Comparison of ENCODE assay signal across 8 cellular contexts in genomic region chr2:177148477-177149154, GRCh38.
DNase-seq lines count a peak whose midpoint lies in the region; ATAC-seq and TF ChIP-seq lines count a peak whose summit lies in the region.

No MANE protein-coding gene starts in this region.

- no peak overlapping the region for H3K4me3 ChIP-seq in mesendoderm (ENCODE audit: low read length)

- CTCF ChIA-PET in CD4-positive, alpha-beta T cell (lab: Charles Lee), result interaction anchor here (0.6 to 2.8 kb wide), 32 partner anchors 9 to 1180 kb away, joined by 3 to 55 read pairs (median 4); partner anchors contain the start of gene NFE2L2
- CTCF ChIA-PET in activated CD4-positive, alpha-beta memory T cell treated with anti-CD3 and anti-CD28 coated beads for 36 hours (lab: Charles Lee), result interaction anchor here (0.6 to 4.8 kb wide), 63 partner anchors 9 to 1022 kb away, joined by 3 to 68 read pairs (median 4); partner anchors contain the start of genes AGPS and NFE2L2

- POLR2A ChIA-PET in CD4-positive, alpha-beta T cell (lab: Charles Lee), result interaction anchor here (0.6 to 3.4 kb wide), 10 partner anchors 9 to 1021 kb away, joined by 3 to 22 read pairs (median 4); partner anchors contain the start of genes AGPS, HNRNPA3 and NFE2L2
- POLR2A ChIA-PET in activated CD4-positive, alpha-beta memory T cell treated with anti-CD3 and anti-CD28 coated beads for 36 hours (lab: Charles Lee), result interaction anchor here (0.7 to 1.3 kb wide), 2 partner anchors 16 to 576 kb away, joined by 3 to 4 read pairs; no protein-coding TSS in a partner anchor

- no peaks in the 10 kb centered on the region for H3K9me3 Mint-ChIP-seq in CD4-positive, alpha-beta T cell
- H3K9me3 Mint-ChIP-seq in activated CD4-positive, alpha-beta memory T cell treated with anti-CD3 and anti-CD28 coated beads for 36 hours, result no peaks in the 10 kb centered on the region

- peaks cover 49% of the 10 kb centered on the region for H3K27me3 Mint-ChIP-seq in CD4-positive, alpha-beta T cell
- peaks cover 20% of the 10 kb centered on the region for H3K27me3 Mint-ChIP-seq in activated CD4-positive, alpha-beta memory T cell treated with anti-CD3 and anti-CD28 coated beads for 36 hours

- H3K56ac ChIP-seq in mesendoderm (ENCODE audit: low read length), result peak overlapping the region; percentile 40

- H2BK120ac ChIP-seq in mesendoderm (ENCODE audit: low read depth, low read length), result no peak overlapping the region

- no peaks in the 10 kb centered on the region for H3K79me2 ChIP-seq in mesendoderm (ENCODE audit: control insufficient read depth, insufficient read depth, low read length)

- intact Hi-C loops in CD4-positive, alpha-beta T cell (cut with DNase I, micrococcal nuclease), result loop anchor here (2.0 to 10.0 kb wide), 8 partner anchors 269 to 1022 kb away; no protein-coding TSS in a partner anchor
- intact Hi-C loops in activated CD4-positive, alpha-beta memory T cell treated with anti-CD3 and anti-CD28 coated beads for 36 hours (cut with micrococcal nuclease), result loop anchor here (5.0 to 10.0 kb wide), 4 partner anchors 151 to 694 kb away; no protein-coding TSS in a partner anchor

- H3K36me3 Mint-ChIP-seq in CD4-positive, alpha-beta T cell (ENCODE audit: low read depth), result no peaks in the 10 kb centered on the region
- H3K36me3 Mint-ChIP-seq in activated CD4-positive, alpha-beta memory T cell treated with anti-CD3 and anti-CD28 coated beads for 36 hours, result no peaks in the 10 kb centered on the region

- peak overlapping the region; percentile 83 for H3K4me3 Mint-ChIP-seq in CD4-positive, alpha-beta T cell
- peak overlapping the region; percentile 78 for H3K4me3 Mint-ChIP-seq in activated CD4-positive, alpha-beta memory T cell treated with anti-CD3 and anti-CD28 coated beads for 36 hours

- H3K23ac ChIP-seq in mesendoderm (ENCODE audit: low read length), result no peak overlapping the region

- H3K79me1 ChIP-seq in mesendoderm (ENCODE audit: low read length), result no peaks in the 10 kb centered on the region

- H2BK5ac ChIP-seq in mesendoderm (ENCODE audit: low read length), result no peak overlapping the region

- peak; percentile 99 for TF ChIP-seq CTCF in CD4-positive, alpha-beta T cell (IDR thresholded peaks at IDR 0.05)

- ATAC-seq in CD4-positive, alpha-beta T cell (ENCODE audit: poor library complexity), result peak; percentile 89
- ATAC-seq in GM19452 (IDR thresholded peaks at IDR 0.05; ENCODE audit: unreplicated experiment) (peak; percentile 88), HG03565 (IDR thresholded peaks at IDR 0.05; ENCODE audit: unreplicated experiment) (peak; percentile 66)

- peak overlapping the region; percentile 8 for H3K27ac Mint-ChIP-seq in CD4-positive, alpha-beta T cell
- H3K27ac Mint-ChIP-seq in activated CD4-positive, alpha-beta memory T cell treated with anti-CD3 and anti-CD28 coated beads for 36 hours, result no peak overlapping the region

- H3K27me3 ChIP-seq in CD4-positive, alpha-beta T cell (ENCODE audit: control insufficient read depth, insufficient read depth, low read length), result peaks cover 25% of the 10 kb centered on the region
- peaks cover 3% of the 10 kb centered on the region for H3K27me3 ChIP-seq in mesendoderm (ENCODE audit: insufficient read depth, low read length, poor library complexity)

- no peak overlapping the region for H3K4ac ChIP-seq in mesendoderm (ENCODE audit: low read depth, low read length)

- no peak overlapping the region for H3K27ac ChIP-seq in CD4-positive, alpha-beta T cell (ENCODE audit: low read depth, low read length)
- H3K27ac ChIP-seq in mesendoderm (ENCODE audit: low read depth, low read length), result no peak overlapping the region

- no peaks in the 10 kb centered on the region for H3K9me3 ChIP-seq in CD4-positive, alpha-beta T cell (ENCODE audit: control insufficient read depth, low read length)

- peak overlapping the region; percentile 71 for H3K4me2 ChIP-seq in mesendoderm (ENCODE audit: low read length)

- H3K18ac ChIP-seq in mesendoderm (ENCODE audit: low read length), result no peak overlapping the region

- no peak overlapping the region for H4K8ac ChIP-seq in mesendoderm (ENCODE audit: low read depth, low read length)

- no peak overlapping the region for H2AK5ac ChIP-seq in mesendoderm (ENCODE audit: low read length)

- peak overlapping the region; percentile 37 for H3K9ac ChIP-seq in mesendoderm (ENCODE audit: low read length)

- H2BK15ac ChIP-seq in mesendoderm (replicated peaks; ENCODE audit: low read depth), result no peak overlapping the region

- peaks cover 13% of the 10 kb centered on the region for H3K4me1 Mint-ChIP-seq in CD4-positive, alpha-beta T cell (ENCODE audit: low read depth)
- peaks cover 12% of the 10 kb centered on the region for H3K4me1 Mint-ChIP-seq in activated CD4-positive, alpha-beta memory T cell treated with anti-CD3 and anti-CD28 coated beads for 36 hours (ENCODE audit: low read depth)

- no CpG with 5 or more reads among the region's 25 CpGs for whole genome bisulfite sequencing in mesendoderm (ENCODE audit: extremely low coverage, insufficient coverage, low lambda C conversion rate)

- peak; percentile 50 to 70 (median 61) for DNase-seq in CD4-positive, alpha-beta T cell
- peak; percentile 69 for DNase-seq in NCI-H774 (lab: John Stamatoyannopoulos, UW)
- DNase-seq in activated CD4-positive, alpha-beta memory T cell treated with anti-CD3 and anti-CD28 coated beads for 36 hours, result peak; percentile 81
- DNase-seq in effector CD8-positive, alpha-beta T cell (lab: John Stamatoyannopoulos, UW), result peak; percentile 54
- peak; percentile 87 for DNase-seq in mesendoderm
- peak; percentile 54 for DNase-seq in stimulated activated CD8-positive, alpha-beta memory T cell treated with anti-CD3 and anti-CD28 coated beads, Interleukin-15, amount 100 ng/mL, for 24 hours (ENCODE audit: low read depth)

- no peaks in the 10 kb centered on the region for H3K4me1 ChIP-seq in mesendoderm (ENCODE audit: control insufficient read depth, low read depth, low read length)

- H3K36me3 ChIP-seq in mesendoderm (ENCODE audit: control insufficient read depth, insufficient read depth, low read length), result no peaks in the 10 kb centered on the region

- H4K5ac ChIP-seq in mesendoderm (ENCODE audit: low read length), result no peak overlapping the region
